ENCODE assay signal across 1 cellular context in the genomic region with DNA sequence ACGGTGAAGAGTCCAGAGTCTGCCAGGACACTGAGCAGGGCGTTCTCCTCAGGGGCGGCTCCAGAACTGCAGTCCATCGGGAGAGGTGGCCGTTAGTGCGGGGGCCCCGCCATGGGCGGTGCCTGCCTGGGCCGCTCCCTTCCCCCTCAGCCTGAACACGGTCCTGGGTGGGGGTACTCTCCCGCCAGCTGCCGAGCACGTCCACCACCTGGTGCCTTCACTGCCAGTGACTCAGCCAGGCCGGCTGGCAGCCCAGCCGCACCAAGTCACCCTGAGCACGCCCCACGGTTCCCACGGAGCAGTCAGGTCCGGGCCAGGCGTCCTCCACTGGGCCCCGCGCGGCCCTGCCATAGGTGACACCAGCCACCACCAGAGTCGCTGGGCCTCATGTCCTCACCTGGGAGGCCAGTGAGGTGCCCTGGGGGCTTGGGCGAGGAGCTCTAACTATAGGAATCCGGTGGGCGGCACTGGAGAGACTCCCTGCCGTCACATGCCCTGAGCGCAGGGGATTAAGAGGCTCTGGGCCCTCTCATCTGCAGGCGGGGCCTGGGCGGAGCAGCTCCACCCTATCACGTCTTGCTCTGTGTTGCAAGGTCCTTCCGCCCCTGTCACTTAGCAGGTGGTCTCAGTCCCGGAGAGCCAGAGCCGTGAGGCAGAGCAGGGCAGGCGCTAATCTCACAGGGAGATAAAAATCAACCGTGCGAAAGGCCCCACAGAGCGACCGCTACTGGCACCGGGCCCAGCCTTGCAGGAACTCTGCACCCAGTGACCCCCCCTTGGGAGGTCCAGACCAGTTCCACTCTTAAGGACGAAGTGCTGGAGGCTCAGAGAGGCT.
TF ChIP-seq lines count a peak whose summit lies in the region.

No MANE protein-coding gene starts in this region.

TF ChIP-seq in K562, 482 proteins besides CTCF, POLR2A, EP300 and RAD21 (continued from another document and continues in another):
- TF ChIP-seq, protein P1, sequence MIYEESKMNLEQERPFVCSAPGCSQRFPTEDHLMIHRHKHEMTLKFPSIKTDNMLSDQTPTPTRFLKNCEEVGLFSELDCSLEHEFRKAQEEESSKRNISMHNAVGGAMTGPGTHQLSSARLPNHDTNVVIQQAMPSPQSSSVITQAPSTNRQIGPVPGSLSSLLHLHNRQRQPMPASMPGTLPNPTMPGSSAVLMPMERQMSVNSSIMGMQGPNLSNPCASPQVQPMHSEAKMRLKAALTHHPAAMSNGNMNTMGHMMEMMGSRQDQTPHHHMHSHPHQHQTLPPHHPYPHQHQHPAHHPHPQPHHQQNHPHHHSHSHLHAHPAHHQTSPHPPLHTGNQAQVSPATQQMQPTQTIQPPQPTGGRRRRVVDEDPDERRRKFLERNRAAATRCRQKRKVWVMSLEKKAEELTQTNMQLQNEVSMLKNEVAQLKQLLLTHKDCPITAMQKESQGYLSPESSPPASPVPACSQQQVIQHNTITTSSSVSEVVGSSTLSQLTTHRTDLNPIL (CRISPR knock-in tag; IDR thresholded peaks at IDR 0.05): peak; percentile 29; the same call in 1 of the 2 replicates
- TF ChIP-seq FOXM1 (IDR thresholded peaks at IDR 0.05; ENCODE audit: low read depth) (no peak; the same call in 1 of the 2 replicates), FOXM1 (CRISPR knock-in tag; IDR thresholded peaks at IDR 0.05; ENCODE audit: low read depth) (no peak), JUNB (CRISPR knock-in tag; conservative IDR thresholded peaks at IDR 0.05) (no peak), BRF1 (IDR thresholded peaks at IDR 0.05; ENCODE audit: borderline replicate concordance, extremely low read depth, insufficient read length) (no peak), GATA2 (CRISPR knock-in tag; IDR thresholded peaks at IDR 0.05) (peak; percentile 86), SNIP1 (IDR thresholded peaks at IDR 0.05; ENCODE audit: low read depth) (no peak), L3MBTL2 (IDR thresholded peaks at IDR 0.05) (peak; percentile 98), MEF2A (IDR thresholded peaks at IDR 0.05; ENCODE audit: control insufficient read depth, low read depth, low read length) (peak; percentile 13; the same call in 1 of the 2 replicates), KAT7 (CRISPR knock-in tag; IDR thresholded peaks at IDR 0.05; ENCODE audit: borderline replicate concordance) (no peak; the same call in 1 of the 2 replicates), TCFL5 (CRISPR knock-in tag; conservative IDR thresholded peaks at IDR 0.05) (no peak), MTA3 (IDR thresholded peaks at IDR 0.05; ENCODE audit: borderline replicate concordance) (peak; percentile 95; the same call in 1 of the 2 replicates), CBX3 (IDR thresholded peaks at IDR 0.05; ENCODE audit: borderline replicate concordance in 1 of 2, low read length in 2 of 2) (no peak), ZNF586 (CRISPR knock-in tag; conservative IDR thresholded peaks at IDR 0.05) (no peak), SAFB2 (IDR thresholded peaks at IDR 0.05; ENCODE audit: borderline replicate concordance, low read depth, low read length, severe bottlenecking) (no peak), GTF2A2 (tag; IDR thresholded peaks at IDR 0.05) (peak; percentile 49; the same call in 1 of the 2 replicates), E2F3 (CRISPR knock-in tag; IDR thresholded peaks at IDR 0.05) (0 out of 2 replicates have a peak, but pooled peaks have one; percentile 26), NR3C1 (CRISPR knock-in tag; IDR thresholded peaks at IDR 0.05) (no peak), CEBPG (CRISPR knock-in tag; IDR thresholded peaks at IDR 0.05) (peak; percentile 100), CEBPG (tag; conservative IDR thresholded peaks at IDR 0.05 in 1 of 2, IDR thresholded peaks at IDR 0.05 in 1 of 2) (peak; percentile 88 to 91), SIX5 (IDR thresholded peaks at IDR 0.05; ENCODE audit: borderline replicate concordance in 1 of 2, insufficient read depth in 1 of 2, low read depth in 1 of 2, low read length in 2 of 2) (no peak), BRD9 (IDR thresholded peaks at IDR 0.05; ENCODE audit: low read depth, partially characterized antibody) (peak; percentile 38), PTRF (tag; IDR thresholded peaks at IDR 0.05) (no peak), TRIM24 (IDR thresholded peaks at IDR 0.05) (peak in 1 of 2 experiments; percentile 71; a peak in 2 of 4 replicates), KHSRP (IDR thresholded peaks at IDR 0.05) (no peak), ZNF436 (CRISPR knock-in tag; IDR thresholded peaks at IDR 0.05) (no peak), CHD2 (IDR thresholded peaks at IDR 0.05; ENCODE audit: low read depth, low read length) (no peak), FOXJ2 (tag; IDR thresholded peaks at IDR 0.05) (peak; percentile 43; the same call in 1 of the 2 replicates), MAZ (CRISPR knock-in tag; conservative IDR thresholded peaks at IDR 0.05 in 1 of 2, IDR thresholded peaks at IDR 0.05 in 1 of 2) (peak; percentile 81 to 94; a peak in 3 of 4 replicates), ESRRA (IDR thresholded peaks at IDR 0.05; ENCODE audit: borderline replicate concordance, low read depth) (peak; percentile 82), PTTG1 (tag; IDR thresholded peaks at IDR 0.05; ENCODE audit: low read depth) (no peak), RBM15 (IDR thresholded peaks at IDR 0.05; ENCODE audit: insufficient read depth, low read length) (no peak), TRIM28 (IDR thresholded peaks at IDR 0.05) (no peak), POLR2AphosphoS5 (IDR thresholded peaks at IDR 0.05; ENCODE audit: control insufficient read depth, insufficient read depth, low read depth, low read length) (peak; percentile 59; the same call in 1 of the 2 replicates), MCM7 (IDR thresholded peaks at IDR 0.05) (no peak), CCAR2 (IDR thresholded peaks at IDR 0.05; ENCODE audit: low read depth, low read length) (no peak)
- TF ChIP-seq, protein P2, sequence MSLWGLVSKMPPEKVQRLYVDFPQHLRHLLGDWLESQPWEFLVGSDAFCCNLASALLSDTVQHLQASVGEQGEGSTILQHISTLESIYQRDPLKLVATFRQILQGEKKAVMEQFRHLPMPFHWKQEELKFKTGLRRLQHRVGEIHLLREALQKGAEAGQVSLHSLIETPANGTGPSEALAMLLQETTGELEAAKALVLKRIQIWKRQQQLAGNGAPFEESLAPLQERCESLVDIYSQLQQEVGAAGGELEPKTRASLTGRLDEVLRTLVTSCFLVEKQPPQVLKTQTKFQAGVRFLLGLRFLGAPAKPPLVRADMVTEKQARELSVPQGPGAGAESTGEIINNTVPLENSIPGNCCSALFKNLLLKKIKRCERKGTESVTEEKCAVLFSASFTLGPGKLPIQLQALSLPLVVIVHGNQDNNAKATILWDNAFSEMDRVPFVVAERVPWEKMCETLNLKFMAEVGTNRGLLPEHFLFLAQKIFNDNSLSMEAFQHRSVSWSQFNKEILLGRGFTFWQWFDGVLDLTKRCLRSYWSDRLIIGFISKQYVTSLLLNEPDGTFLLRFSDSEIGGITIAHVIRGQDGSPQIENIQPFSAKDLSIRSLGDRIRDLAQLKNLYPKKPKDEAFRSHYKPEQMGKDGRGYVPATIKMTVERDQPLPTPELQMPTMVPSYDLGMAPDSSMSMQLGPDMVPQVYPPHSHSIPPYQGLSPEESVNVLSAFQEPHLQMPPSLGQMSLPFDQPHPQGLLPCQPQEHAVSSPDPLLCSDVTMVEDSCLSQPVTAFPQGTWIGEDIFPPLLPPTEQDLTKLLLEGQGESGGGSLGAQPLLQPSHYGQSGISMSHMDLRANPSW (CRISPR knock-in tag; IDR thresholded peaks at IDR 0.05): no peak
- TF ChIP-seq, protein P3, sequence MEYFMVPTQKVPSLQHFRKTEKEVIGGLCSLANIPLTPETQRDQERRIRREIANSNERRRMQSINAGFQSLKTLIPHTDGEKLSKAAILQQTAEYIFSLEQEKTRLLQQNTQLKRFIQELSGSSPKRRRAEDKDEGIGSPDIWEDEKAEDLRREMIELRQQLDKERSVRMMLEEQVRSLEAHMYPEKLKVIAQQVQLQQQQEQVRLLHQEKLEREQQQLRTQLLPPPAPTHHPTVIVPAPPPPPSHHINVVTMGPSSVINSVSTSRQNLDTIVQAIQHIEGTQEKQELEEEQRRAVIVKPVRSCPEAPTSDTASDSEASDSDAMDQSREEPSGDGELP (CRISPR knock-in tag; IDR thresholded peaks at IDR 0.05; ENCODE audit: borderline replicate concordance): peak; percentile 88
- TF ChIP-seq, protein P4, sequence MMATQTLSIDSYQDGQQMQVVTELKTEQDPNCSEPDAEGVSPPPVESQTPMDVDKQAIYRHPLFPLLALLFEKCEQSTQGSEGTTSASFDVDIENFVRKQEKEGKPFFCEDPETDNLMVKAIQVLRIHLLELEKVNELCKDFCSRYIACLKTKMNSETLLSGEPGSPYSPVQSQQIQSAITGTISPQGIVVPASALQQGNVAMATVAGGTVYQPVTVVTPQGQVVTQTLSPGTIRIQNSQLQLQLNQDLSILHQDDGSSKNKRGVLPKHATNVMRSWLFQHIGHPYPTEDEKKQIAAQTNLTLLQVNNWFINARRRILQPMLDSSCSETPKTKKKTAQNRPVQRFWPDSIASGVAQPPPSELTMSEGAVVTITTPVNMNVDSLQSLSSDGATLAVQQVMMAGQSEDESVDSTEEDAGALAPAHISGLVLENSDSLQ (IDR thresholded peaks at IDR 0.05): peak; percentile 94
- TF ChIP-seq, protein P5, sequence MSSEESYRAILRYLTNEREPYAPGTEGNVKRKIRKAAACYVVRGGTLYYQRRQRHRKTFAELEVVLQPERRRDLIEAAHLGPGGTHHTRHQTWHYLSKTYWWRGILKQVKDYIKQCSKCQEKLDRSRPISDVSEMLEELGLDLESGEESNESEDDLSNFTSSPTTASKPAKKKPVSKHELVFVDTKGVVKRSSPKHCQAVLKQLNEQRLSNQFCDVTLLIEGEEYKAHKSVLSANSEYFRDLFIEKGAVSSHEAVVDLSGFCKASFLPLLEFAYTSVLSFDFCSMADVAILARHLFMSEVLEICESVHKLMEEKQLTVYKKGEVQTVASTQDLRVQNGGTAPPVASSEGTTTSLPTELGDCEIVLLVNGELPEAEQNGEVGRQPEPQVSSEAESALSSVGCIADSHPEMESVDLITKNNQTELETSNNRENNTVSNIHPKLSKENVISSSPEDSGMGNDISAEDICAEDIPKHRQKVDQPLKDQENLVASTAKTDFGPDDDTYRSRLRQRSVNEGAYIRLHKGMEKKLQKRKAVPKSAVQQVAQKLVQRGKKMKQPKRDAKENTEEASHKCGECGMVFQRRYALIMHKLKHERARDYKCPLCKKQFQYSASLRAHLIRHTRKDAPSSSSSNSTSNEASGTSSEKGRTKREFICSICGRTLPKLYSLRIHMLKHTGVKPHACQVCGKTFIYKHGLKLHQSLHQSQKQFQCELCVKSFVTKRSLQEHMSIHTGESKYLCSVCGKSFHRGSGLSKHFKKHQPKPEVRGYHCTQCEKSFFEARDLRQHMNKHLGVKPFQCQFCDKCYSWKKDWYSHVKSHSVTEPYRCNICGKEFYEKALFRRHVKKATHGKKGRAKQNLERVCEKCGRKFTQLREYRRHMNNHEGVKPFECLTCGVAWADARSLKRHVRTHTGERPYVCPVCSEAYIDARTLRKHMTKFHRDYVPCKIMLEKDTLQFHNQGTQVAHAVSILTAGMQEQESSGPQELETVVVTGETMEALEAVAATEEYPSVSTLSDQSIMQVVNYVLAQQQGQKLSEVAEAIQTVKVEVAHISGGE (CRISPR knock-in tag; IDR thresholded peaks at IDR 0.05): no peak; a peak in 1 of 6 replicates
- TF ChIP-seq, protein P6, sequence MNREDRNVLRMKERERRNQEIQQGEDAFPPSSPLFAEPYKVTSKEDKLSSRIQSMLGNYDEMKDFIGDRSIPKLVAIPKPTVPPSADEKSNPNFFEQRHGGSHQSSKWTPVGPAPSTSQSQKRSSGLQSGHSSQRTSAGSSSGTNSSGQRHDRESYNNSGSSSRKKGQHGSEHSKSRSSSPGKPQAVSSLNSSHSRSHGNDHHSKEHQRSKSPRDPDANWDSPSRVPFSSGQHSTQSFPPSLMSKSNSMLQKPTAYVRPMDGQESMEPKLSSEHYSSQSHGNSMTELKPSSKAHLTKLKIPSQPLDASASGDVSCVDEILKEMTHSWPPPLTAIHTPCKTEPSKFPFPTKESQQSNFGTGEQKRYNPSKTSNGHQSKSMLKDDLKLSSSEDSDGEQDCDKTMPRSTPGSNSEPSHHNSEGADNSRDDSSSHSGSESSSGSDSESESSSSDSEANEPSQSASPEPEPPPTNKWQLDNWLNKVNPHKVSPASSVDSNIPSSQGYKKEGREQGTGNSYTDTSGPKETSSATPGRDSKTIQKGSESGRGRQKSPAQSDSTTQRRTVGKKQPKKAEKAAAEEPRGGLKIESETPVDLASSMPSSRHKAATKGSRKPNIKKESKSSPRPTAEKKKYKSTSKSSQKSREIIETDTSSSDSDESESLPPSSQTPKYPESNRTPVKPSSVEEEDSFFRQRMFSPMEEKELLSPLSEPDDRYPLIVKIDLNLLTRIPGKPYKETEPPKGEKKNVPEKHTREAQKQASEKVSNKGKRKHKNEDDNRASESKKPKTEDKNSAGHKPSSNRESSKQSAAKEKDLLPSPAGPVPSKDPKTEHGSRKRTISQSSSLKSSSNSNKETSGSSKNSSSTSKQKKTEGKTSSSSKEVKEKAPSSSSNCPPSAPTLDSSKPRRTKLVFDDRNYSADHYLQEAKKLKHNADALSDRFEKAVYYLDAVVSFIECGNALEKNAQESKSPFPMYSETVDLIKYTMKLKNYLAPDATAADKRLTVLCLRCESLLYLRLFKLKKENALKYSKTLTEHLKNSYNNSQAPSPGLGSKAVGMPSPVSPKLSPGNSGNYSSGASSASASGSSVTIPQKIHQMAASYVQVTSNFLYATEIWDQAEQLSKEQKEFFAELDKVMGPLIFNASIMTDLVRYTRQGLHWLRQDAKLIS (CRISPR knock-in tag; IDR thresholded peaks at IDR 0.05): no peak
